In the genomic region with DNA sequence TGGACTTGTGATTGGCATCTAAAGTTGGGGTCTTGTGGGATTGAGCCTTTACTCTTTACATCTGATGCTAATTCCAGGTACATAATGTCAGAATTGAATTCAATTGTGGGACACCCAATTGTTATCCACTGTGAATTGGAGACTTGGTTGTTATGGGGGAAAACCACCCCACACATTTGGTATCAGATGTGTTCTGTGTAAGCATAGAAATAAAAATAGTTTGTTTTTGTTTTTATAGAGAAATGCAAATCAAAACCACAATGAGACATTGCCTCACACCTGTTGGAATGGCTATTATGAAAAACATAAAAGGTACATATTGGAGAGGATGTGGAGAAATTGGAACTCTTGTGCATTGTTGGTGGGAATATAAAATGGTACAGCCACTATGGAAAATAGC, we compare ENCODE assay signal across 20 cellular contexts. TPM values are rescaled to one million over a fixed set of nuclear protein-coding genes. Genes with fewer than 3 reads are reported as not detected.
DNase-seq lines count a peak whose midpoint lies in the region; ATAC-seq and TF ChIP-seq lines count a peak whose summit lies in the region.
"Had no signal": no experiment of that assay in that cellular context is flagged by ENCODE, and none has a peak within 500 bp of the region (broad histone marks: within the 10 kb centered on the region; RNA-seq: fewer than 3 reads in every experiment).

No MANE protein-coding gene starts in this region.

- intact Hi-C loops in right cardiac atrium (cut with DNase I), result no loop called here
- intact Hi-C loops in CD8-positive, alpha-beta T cell (cut with DNase I, micrococcal nuclease), result no loop called here

- H3K36me3 ChIP-seq in CD8-positive, alpha-beta T cell (ENCODE audit: insufficient read depth, low read length), result no peaks in the 10 kb centered on the region
- H3K36me3 ChIP-seq: BE2C, SJCRH30 had no signal

- no peak overlapping the region for H3K27ac Mint-ChIP-seq in HFFc6
- no peak overlapping the region for H3K27ac Mint-ChIP-seq in CD8-positive, alpha-beta T cell
- H3K27ac Mint-ChIP-seq: T-helper 17 cell had no signal

- peaks cover 16% of the 10 kb centered on the region for H3K4me1 Mint-ChIP-seq in HFFc6 (ENCODE audit: low read depth)
- H3K4me1 Mint-ChIP-seq in CD8-positive, alpha-beta T cell (ENCODE audit: low read depth), result no peaks in the 10 kb centered on the region
- H3K4me1 Mint-ChIP-seq: CD4-positive, alpha-beta memory T cell; T-helper 17 cell had no signal

- ATAC-seq in GM18498 (IDR thresholded peaks at IDR 0.05; ENCODE audit: unreplicated experiment) (peak; percentile 59), GM19468 (IDR thresholded peaks at IDR 0.05; ENCODE audit: extremely low read depth, unreplicated experiment) (peak; percentile 49), HG03045 (IDR thresholded peaks at IDR 0.05; ENCODE audit: unreplicated experiment) (peak; percentile 50), HG03521 (IDR thresholded peaks at IDR 0.05; ENCODE audit: unreplicated experiment) (peak; percentile 44), right cardiac atrium (no peak)
- no peak for ATAC-seq in CD8-positive, alpha-beta T cell
- ATAC-seq: T-helper 17 cell had no signal

- H3K27me3 ChIP-seq in right cardiac atrium (ENCODE audit: control insufficient read depth, insufficient read depth), result no peaks in the 10 kb centered on the region
- H3K27me3 ChIP-seq in CD8-positive, alpha-beta T cell (ENCODE audit: insufficient read depth, low read length), result no peaks in the 10 kb centered on the region
- H3K27me3 ChIP-seq: SJCRH30 had no signal

- H3K36me3 Mint-ChIP-seq in HFFc6 (ENCODE audit: low read depth), result no peaks in the 10 kb centered on the region
- H3K36me3 Mint-ChIP-seq in CD8-positive, alpha-beta T cell, result no peaks in the 10 kb centered on the region
- H3K36me3 Mint-ChIP-seq: CD4-positive, alpha-beta memory T cell had no signal

- TF ChIP-seq CTCF in HFFc6 (IDR thresholded peaks at IDR 0.05) (no peak), GM10248 (IDR thresholded peaks at IDR 0.05; ENCODE audit: control extremely low read depth, extremely low read depth, low read depth, missing control alignments) (no peak)
- no peak for TF ChIP-seq CTCF in CD8-positive, alpha-beta T cell (IDR thresholded peaks at IDR 0.05)

- no peaks in the 10 kb centered on the region for H3K9me3 Mint-ChIP-seq in HFFc6
- H3K9me3 Mint-ChIP-seq in CD8-positive, alpha-beta T cell, result no peaks in the 10 kb centered on the region

- H3K27me3 Mint-ChIP-seq in HFFc6 (ENCODE audit: insufficient read depth), result no peaks in the 10 kb centered on the region; the same call in 1 of the 2 replicates
- H3K27me3 Mint-ChIP-seq in CD8-positive, alpha-beta T cell (ENCODE audit: low read depth), result peaks cover 2% of the 10 kb centered on the region

- H3K9me3 ChIP-seq in right cardiac atrium (ENCODE audit: control insufficient read depth, low read length), result no peaks in the 10 kb centered on the region
- no peaks in the 10 kb centered on the region for H3K9me3 ChIP-seq in CD8-positive, alpha-beta T cell (ENCODE audit: low read length)
- H3K9me3 ChIP-seq: BE2C, SJCRH30 had no signal

- no peak overlapping the region for H3K27ac ChIP-seq in right cardiac atrium (ENCODE audit: low read length)
- no peak overlapping the region for H3K27ac ChIP-seq in CD8-positive, alpha-beta T cell (ENCODE audit: low read depth, low read length)
- H3K27ac ChIP-seq: HL-60, SJCRH30 had no signal

- no peak overlapping the region for H3K4me3 ChIP-seq in right cardiac atrium (ENCODE audit: low read length)
- no peak overlapping the region for H3K4me3 ChIP-seq in CD8-positive, alpha-beta T cell (ENCODE audit: low read depth, low read length)
- H3K4me3 ChIP-seq: SJCRH30 had no signal

- DNase-seq in right cardiac atrium, result no peak
- DNase-seq in HFFc6, result no peak
- DNase-seq in GM10248 (ENCODE audit: extremely low spot score), result no peak
- DNase-seq in CD8-positive, alpha-beta T cell, result no peak
- DNase-seq: 8988T; BE2C; CD4-positive, alpha-beta memory T cell; DMS79 treated with DMSO at 0.1 percent for 48 hours; NCI-H1436; NCI-H2029; NCI-H2171; NCI-H446 treated with DMSO at 0.1 percent for 48 hours; SJCRH30; T-helper 17 cell had no signal

- CTCF ChIA-PET in GM10248 (lab: Yijun Ruan, JAX), result no interaction called here
- CTCF ChIA-PET in CD8-positive, alpha-beta T cell (lab: Charles Lee), result no interaction called here

- H3K4me1 ChIP-seq in right cardiac atrium (ENCODE audit: control insufficient read depth, insufficient read depth, low read length), result no peaks in the 10 kb centered on the region
- H3K4me1 ChIP-seq in CD8-positive, alpha-beta T cell (ENCODE audit: insufficient read depth, low read length), result no peaks in the 10 kb centered on the region
- H3K4me1 ChIP-seq: BE2C, SJCRH30 had no signal

- no peak overlapping the region for H3K4me3 Mint-ChIP-seq in HFFc6
- H3K4me3 Mint-ChIP-seq in CD8-positive, alpha-beta T cell, result no peak overlapping the region
- H3K4me3 Mint-ChIP-seq: CD4-positive, alpha-beta memory T cell; T-helper 17 cell had no signal

- POLR2A ChIA-PET in GM10248 (lab: Yijun Ruan, JAX), result no interaction called here
- POLR2A ChIA-PET in CD8-positive, alpha-beta T cell (lab: Charles Lee), result no interaction called here

RNA-seq across cellular contexts. Expression of a gene that starts 58.5 kb away (rescaled TPM):
- 1 to 10 TPM; 1.1 to 2.3 (median 2.0) TPM for total RNA-seq in right cardiac atrium
- 0.11 TPM for polyA plus RNA-seq in right cardiac atrium
- total RNA-seq in HFFc6 (2021; fragmentation: NEBNext Ultra II Directional; extraction: Animal tissue kit (Norgen Biotek cat#: 25700)), result under 1 TPM; 0.21 to 0.88 (median 0.36) TPM
- total RNA-seq in CD8-positive, alpha-beta T cell, result not detected
- total RNA-seq: CD4-positive, alpha-beta memory T cell; G401; SJCRH30 had no signal
- polyA plus RNA-seq: CD4-positive, alpha-beta memory T cell had no signal

Comparison
In these comparisons a context has a peak if more than half of its experiments do, and no peak if none do; other contexts are left out.
1. ATAC-seq: peak in GM18498 (single experiment), GM19468 (single experiment), HG03045 (single experiment) and HG03521 (single experiment); none in right cardiac atrium (0 of 2) and CD8-positive, alpha-beta T cell (single experiment).